22 cellular contexts compared by ENCODE assay signal in the genomic region with DNA sequence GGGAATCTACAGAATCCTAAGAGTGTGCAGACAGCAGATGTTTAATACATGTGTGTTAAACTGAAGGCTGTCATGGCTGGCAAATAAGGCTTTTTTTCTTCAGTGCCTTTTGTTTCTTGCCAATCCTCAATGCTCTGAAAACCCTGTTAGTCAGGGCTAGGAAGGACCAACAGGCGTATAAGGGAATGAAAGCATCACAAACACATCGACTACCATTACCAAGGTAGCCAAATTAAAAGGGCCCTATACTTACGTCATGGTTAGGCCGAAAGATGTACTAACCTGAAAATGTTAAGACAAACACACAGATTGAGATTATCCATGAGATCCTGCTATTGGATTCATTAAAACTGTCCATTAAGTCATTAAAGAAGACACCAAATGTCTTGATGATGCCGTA.
"Had no signal": no experiment of that assay in that cellular context is flagged by ENCODE, and none has a peak within 500 bp of the region (broad histone marks: within the 10 kb centered on the region; RNA-seq: fewer than 3 reads in every experiment).

No MANE protein-coding gene starts in this region.

- H3K4me3 ChIP-seq: left ventricle myocardium inferior, lung, mucosa of descending colon, ovary, right atrium auricular region, skin epidermis, tibial nerve, uterus had no signal

- H3K4me3 Mint-ChIP-seq: naive thymus-derived CD4-positive, alpha-beta T cell; natural killer cell treated with Interleukin-12 subunit alpha and Interleukin-12 subunit beta and Interleukin-15 and Interleukin-18, amount 100 ng/mL, for 72 hours; stimulated activated memory B cell treated with anti-CD40 and anti-IgM and Interleukin-4, amounts not matched to agents 10 μg/mL and 1 μg/mL and 100 μg/mL, for 72 hours; stimulated activated naive CD8-positive, alpha-beta T cell treated with anti-CD3 and anti-CD28 coated beads, Interleukin-15, amount 100 ng/mL, for 72 hours; type B pancreatic cell had no signal

- H3K36me3 ChIP-seq: ovary, right atrium auricular region, tibial nerve, uterus had no signal

- H3K27ac Mint-ChIP-seq: naive thymus-derived CD4-positive, alpha-beta T cell; natural killer cell treated with Interleukin-12 subunit alpha and Interleukin-12 subunit beta and Interleukin-15 and Interleukin-18, amount 100 ng/mL, for 72 hours; progenitor cell of endocrine pancreas; stimulated activated memory B cell treated with anti-CD40 and anti-IgM and Interleukin-4, amounts not matched to agents 10 μg/mL and 1 μg/mL and 100 μg/mL, for 72 hours; stimulated activated naive CD8-positive, alpha-beta T cell treated with anti-CD3 and anti-CD28 coated beads, Interleukin-15, amount 100 ng/mL, for 72 hours; type B pancreatic cell had no signal

- H3K27me3 ChIP-seq: ovary, right atrium auricular region, tibial nerve, uterus had no signal

- H3K9me3 ChIP-seq: mucosa of descending colon, ovary, uterus had no signal

- H3K9me3 Mint-ChIP-seq: natural killer cell treated with Interleukin-12 subunit alpha and Interleukin-12 subunit beta and Interleukin-15 and Interleukin-18, amount 100 ng/mL, for 72 hours; stimulated activated memory B cell treated with anti-CD40 and anti-IgM and Interleukin-4, amounts not matched to agents 10 μg/mL and 1 μg/mL and 100 μg/mL, for 72 hours; stimulated activated naive CD8-positive, alpha-beta T cell treated with anti-CD3 and anti-CD28 coated beads, Interleukin-15, amount 100 ng/mL, for 72 hours had no signal

- H3K27me3 Mint-ChIP-seq: naive thymus-derived CD4-positive, alpha-beta T cell; natural killer cell treated with Interleukin-12 subunit alpha and Interleukin-12 subunit beta and Interleukin-15 and Interleukin-18, amount 100 ng/mL, for 72 hours; progenitor cell of endocrine pancreas; stimulated activated memory B cell treated with anti-CD40 and anti-IgM and Interleukin-4, amounts not matched to agents 10 μg/mL and 1 μg/mL and 100 μg/mL, for 72 hours; stimulated activated naive CD8-positive, alpha-beta T cell treated with anti-CD3 and anti-CD28 coated beads, Interleukin-15, amount 100 ng/mL, for 72 hours; type B pancreatic cell had no signal

- H3K4me1 ChIP-seq: left ventricle myocardium inferior, right atrium auricular region, tibial nerve, uterus had no signal

- DNase-seq: hippocampal formation; left ventricle myocardium inferior; midbrain; mucosa of descending colon; naive thymus-derived CD4-positive, alpha-beta T cell; ovary; stimulated activated CD4-positive, alpha-beta T cell treated with anti-CD3 and anti-CD28 coated beads, Interleukin-12 subunit alpha, Interleukin-12 subunit beta, amount 100 ng/mL, for 4 hours; stimulated activated CD4-positive, alpha-beta T cell treated with anti-CD3 and anti-CD28 coated beads, Interleukin-15, amount 100 ng/mL, for 24 hours; stimulated activated CD4-positive, alpha-beta T cell treated with anti-CD3 and anti-CD28 coated beads, Interleukin-2, amount 100 ng/mL, for 24 hours; stimulated activated CD4-positive, alpha-beta T cell treated with anti-CD3 and anti-CD28 coated beads, Interleukin-4, amount 100 ng/mL, for 1 hour; stimulated activated naive CD4-positive, alpha-beta T cell treated with Interleukin-2 at 50 U/mL for 16 hours; stimulated activated naive CD8-positive, alpha-beta T cell treated with anti-CD3 and anti-CD28 coated beads, Interleukin-15, amount 100 ng/mL, for 72 hours; substantia nigra; uterus had no signal
